Comparison of ENCODE assay signal across 8 cellular contexts in the genomic region with DNA sequence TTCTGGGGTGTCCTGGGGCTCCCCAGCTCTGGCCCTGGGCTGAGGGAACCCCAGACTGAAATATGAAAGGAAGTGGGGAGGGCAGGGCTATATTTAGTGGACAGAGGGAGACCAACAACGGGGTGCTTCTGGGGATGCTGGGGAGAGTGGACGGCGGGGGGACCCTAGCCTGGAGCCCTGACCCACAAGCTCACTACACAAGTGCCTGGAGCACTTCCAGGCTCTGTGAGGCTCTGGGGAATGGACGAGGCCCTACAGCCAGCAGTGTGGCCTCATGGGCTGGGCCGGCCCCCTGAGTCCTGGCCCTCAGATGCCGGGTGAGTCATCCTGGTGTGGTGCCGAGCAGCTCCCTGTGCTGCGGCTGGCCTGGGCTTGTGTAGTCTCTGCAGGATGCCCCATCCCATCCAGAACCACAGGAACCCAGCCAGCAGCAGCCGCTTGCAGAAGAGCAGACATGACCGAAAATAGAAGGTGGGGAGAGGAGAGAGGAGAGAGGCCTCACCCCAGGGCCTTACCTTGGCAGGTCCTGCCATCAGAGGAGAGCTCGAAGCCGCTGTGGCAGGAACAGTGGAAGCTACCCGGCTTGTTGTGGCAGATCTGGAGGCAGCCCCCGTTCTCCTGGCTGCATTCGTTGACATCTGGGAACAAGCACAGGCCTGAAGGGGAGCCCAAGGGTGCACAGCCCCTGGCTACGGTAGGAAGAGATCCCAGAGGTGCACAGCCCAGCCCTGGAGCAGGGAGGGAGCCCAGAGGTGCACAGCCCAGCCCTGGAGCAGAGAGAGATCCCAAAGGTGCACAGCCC. TPM values are rescaled to one million over a fixed set of nuclear protein-coding genes. Genes with fewer than 3 reads are reported as not detected.
A peak's percentile ranks its signal among the peaks of the same experiment; 100 is the strongest.
DNase-seq lines count a peak whose midpoint lies in the region; ATAC-seq and TF ChIP-seq lines count a peak whose summit lies in the region.

No MANE protein-coding gene starts in this region.

- no peaks in the 10 kb centered on the region for H3K9me3 ChIP-seq in right cardiac atrium (ENCODE audit: control insufficient read depth, low read length)

- no peaks in the 10 kb centered on the region for H3K36me3 Mint-ChIP-seq in Calu3 (ENCODE audit: insufficient read depth, unreplicated experiment)

- H3K4me1 ChIP-seq in right cardiac atrium (ENCODE audit: control insufficient read depth, insufficient read depth, low read length): peaks cover 18% of the 10 kb centered on the region

- H3K27ac Mint-ChIP-seq in Calu3 (ENCODE audit: unreplicated experiment): no peak overlapping the region

- H3K27me3 Mint-ChIP-seq in Calu3 (ENCODE audit: unreplicated experiment): peaks cover 7% of the 10 kb centered on the region

- H3K9me3 Mint-ChIP-seq in Calu3 (ENCODE audit: low read depth, unreplicated experiment): no peaks in the 10 kb centered on the region

- H3K27ac ChIP-seq in right cardiac atrium (ENCODE audit: low read length): peak overlapping the region; percentile 86

- in situ Hi-C loops in astrocyte of the cerebellum (cut with HindIII; ENCODE audit: low sequenced_read_pairs): no loop called here

- no peak for TF ChIP-seq CTCF in Calu3 (IDR thresholded peaks at IDR 0.05; ENCODE audit: unreplicated experiment)
- no peak for TF ChIP-seq CTCF in astrocyte of the cerebellum (IDR thresholded peaks at IDR 0.05; ENCODE audit: low read depth, low read length, missing control alignments)

- H3K4me3 ChIP-seq in astrocyte of the cerebellum (ENCODE audit: low read depth, low read length) (peak overlapping the region; percentile 11), right cardiac atrium (ENCODE audit: low read length) (no peak overlapping the region)

- intact Hi-C loops in Calu3 (cut with micrococcal nuclease; ENCODE audit: unreplicated experiment): no loop called here
- intact Hi-C loops in right cardiac atrium (cut with DNase I): no loop called here
- intact Hi-C loops in sciatic nerve (cut with DNase I): no loop called here

- ATAC-seq in right cardiac atrium: peak; percentile 97
- peak; percentile 89 for ATAC-seq in sciatic nerve
- ATAC-seq in HG02840 (IDR thresholded peaks at IDR 0.05; ENCODE audit: low FRiP score, unreplicated experiment): no peak
- no peak for ATAC-seq in HG03025 (IDR thresholded peaks at IDR 0.05; ENCODE audit: low FRiP score, unreplicated experiment)

- H3K4me1 Mint-ChIP-seq in Calu3 (ENCODE audit: low read depth, unreplicated experiment): peaks cover 10% of the 10 kb centered on the region

- no peaks in the 10 kb centered on the region for H3K27me3 ChIP-seq in right cardiac atrium (ENCODE audit: control insufficient read depth, insufficient read depth)

- WGBS in right cardiac atrium: 20% methylated on average over 16 of the region's 16 CpGs

- H3K4me3 Mint-ChIP-seq in Calu3 (ENCODE audit: low read depth, unreplicated experiment): no peak overlapping the region

- CTCF ChIA-PET in Calu3 (lab: Charles Lee): interaction anchor here (0.5 kb wide), 1 partner anchor 261 kb away, joined by 3 read pairs; no protein-coding TSS in a partner anchor

- no TSS peak for BruUV-seq in Calu3 (replicated peaks; lab: Mats Ljungman, UMichigan)

- DNase-seq in Calu3: peak; percentile 53
- peak; percentile 96 for DNase-seq in M059J (ENCODE audit: low read depth)
- DNase-seq in astrocyte of the cerebellum (ENCODE audit: low read depth): peak; percentile 99
- DNase-seq in right cardiac atrium: peak; percentile 96 to 98 (median 97)
- DNase-seq in sciatic nerve (ENCODE audit: low spot score): peak; percentile 91
- no peak for DNase-seq in stimulated activated CD8-positive, alpha-beta memory T cell treated with anti-CD3 and anti-CD28 coated beads, Interleukin-4, amount 100 ng/mL, for 48 hours

RNA-seq across cellular contexts. Expression of a gene that starts 26.1 kb away (rescaled TPM):
- total RNA-seq in Calu3 (2022) (0.42 and 0.83 TPM in 2 replicates), right cardiac atrium (100 to 1,000 TPM; 197 to 213 (median 202) TPM), sciatic nerve (302 TPM)
- total RNA-seq in M059J (2014; rRNA removed; shearing (Covaris generic)): 43.7 and 99.1 TPM in 2 replicates
- polyA plus RNA-seq in right cardiac atrium: 273 TPM

Comparison
In these comparisons a context has a peak if more than half of its experiments do, and no peak if none do; other contexts are left out.
1. ATAC-seq: peak in right cardiac atrium (2 of 2) and sciatic nerve (single experiment); none in HG02840 (single experiment) and HG03025 (single experiment).
2. RNA of a gene that starts 26.1 kb away (total RNA-seq): 302 TPM in sciatic nerve (single experiment), 197 to 213 TPM in right cardiac atrium and 43.7 to 99.1 TPM in M059J; 0.42 to 0.83 TPM in Calu3; every median in the first group is over 10 times any median in the second.